In the genomic region with DNA sequence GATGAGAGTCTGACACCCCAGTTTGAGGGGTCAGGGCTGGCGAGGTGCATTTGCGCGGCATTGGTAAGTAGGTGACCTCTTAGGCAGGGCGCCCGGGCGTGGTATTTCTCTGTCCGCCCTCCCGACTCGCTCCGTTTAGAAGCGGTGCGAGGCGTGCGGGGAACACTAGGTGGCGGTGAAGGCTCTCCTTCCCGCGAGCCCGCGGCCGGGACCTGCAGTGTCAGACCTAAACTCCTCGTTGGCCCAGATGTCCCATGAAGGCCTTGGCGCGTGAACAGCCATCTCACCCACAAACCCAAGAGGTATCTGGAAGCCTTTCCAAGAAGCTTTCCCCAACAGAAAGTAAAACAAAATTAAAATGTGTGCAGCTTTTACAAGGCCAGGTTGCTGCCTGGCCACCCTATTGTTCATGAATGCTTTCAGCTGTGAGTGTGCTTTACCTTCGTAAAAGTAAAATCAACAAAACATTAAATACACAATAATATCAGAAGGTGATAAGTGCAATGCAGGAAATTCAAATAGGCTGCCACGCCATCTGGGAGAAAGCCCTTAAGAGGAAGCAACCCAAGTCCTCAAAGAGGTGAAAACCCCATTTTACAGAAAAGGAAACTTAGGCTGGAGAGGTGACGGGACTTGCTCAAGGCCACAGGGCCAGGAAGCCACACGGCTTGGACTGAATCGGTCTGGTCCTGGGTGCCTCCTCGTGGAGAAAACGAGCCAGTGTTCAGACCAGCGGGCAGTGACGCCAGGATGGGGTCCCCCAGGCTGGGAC, we compare ENCODE assay signal across 8 cellular contexts.
A peak's percentile ranks its signal among the peaks of the same experiment; 100 is the strongest.
DNase-seq lines count a peak whose midpoint lies in the region; ATAC-seq and TF ChIP-seq lines count a peak whose summit lies in the region.

No MANE protein-coding gene starts in this region.

- H3K36me3 Mint-ChIP-seq in T-helper 2 cell treated with Interferon-gamma antibody and Interleukin-4, amounts not matched to agents 5 μg/mL and 100 μg/mL, for 36 hours (ENCODE audit: low read depth) = no peaks in the 10 kb centered on the region

- H3K27ac Mint-ChIP-seq in T-helper 2 cell treated with Interferon-gamma antibody and Interleukin-4, amounts not matched to agents 5 μg/mL and 100 μg/mL, for 36 hours = no peak overlapping the region

- H3K9me3 ChIP-seq in right cardiac atrium (ENCODE audit: control insufficient read depth, low read length) (no peaks in the 10 kb centered on the region), sigmoid colon (no peaks in the 10 kb centered on the region)

- no peaks in the 10 kb centered on the region for H3K36me3 ChIP-seq in sigmoid colon

- H3K27ac ChIP-seq in right cardiac atrium (ENCODE audit: low read length) (no peak overlapping the region), sigmoid colon (no peak overlapping the region)

- H3K4me1 ChIP-seq in right cardiac atrium (ENCODE audit: control insufficient read depth, insufficient read depth, low read length) (no peaks in the 10 kb centered on the region), sigmoid colon (peaks cover 0 to 19% (median 17%) of the 10 kb centered on the region in 4 donors)

- H3K27me3 Mint-ChIP-seq in T-helper 2 cell treated with Interferon-gamma antibody and Interleukin-4, amounts not matched to agents 5 μg/mL and 100 μg/mL, for 36 hours (ENCODE audit: low read depth) = peaks cover 37% of the 10 kb centered on the region

- H3K27me3 ChIP-seq in right cardiac atrium (ENCODE audit: control insufficient read depth, insufficient read depth) (no peaks in the 10 kb centered on the region), sigmoid colon (peaks cover 0 to 66% (median 40%) of the 10 kb centered on the region in 3 donors)

- peaks cover 9% of the 10 kb centered on the region for H3K4me1 Mint-ChIP-seq in T-helper 2 cell treated with Interferon-gamma antibody and Interleukin-4, amounts not matched to agents 5 μg/mL and 100 μg/mL, for 36 hours (ENCODE audit: low read depth)

- WGBS in right cardiac atrium = 20% methylated on average over 32 of the region's 32 CpGs
- WGBS in sigmoid colon, 2 donors = 14 to 17% methylated on average over 32 of the region's 32 CpGs

- peak overlapping the region; percentile 3 for H3K4me3 Mint-ChIP-seq in T-helper 2 cell treated with Interferon-gamma antibody and Interleukin-4, amounts not matched to agents 5 μg/mL and 100 μg/mL, for 36 hours

- no peaks in the 10 kb centered on the region for H3K9me3 Mint-ChIP-seq in T-helper 2 cell treated with Interferon-gamma antibody and Interleukin-4, amounts not matched to agents 5 μg/mL and 100 μg/mL, for 36 hours

- TF ChIP-seq CTCF in GM12801 (IDR thresholded peaks at IDR 0.05; ENCODE audit: extremely low read depth, insufficient read length) (peak; percentile 58), sigmoid colon (IDR thresholded peaks at IDR 0.05) (peak; percentile 75 to 87 (median 84))

- no peak for TF ChIP-seq EP300 in sigmoid colon (IDR thresholded peaks at IDR 0.05)

- peak; percentile 80 for ATAC-seq in HG02571 (IDR thresholded peaks at IDR 0.05; ENCODE audit: unreplicated experiment)
- peak; percentile 86 to 89 for ATAC-seq in right cardiac atrium

- DNase-seq in NCI-H1105 (lab: John Stamatoyannopoulos, UW) (peak; percentile 26), amniotic stem cell (lab: John Stamatoyannopoulos, UW) (peak; percentile 62), right cardiac atrium (peak; percentile 80 to 93 (median 90)), sigmoid colon (peak; percentile 89), NCI-H128 (lab: John Stamatoyannopoulos, UW; ENCODE audit: unreplicated experiment) (no peak)
- DNase-seq in T-helper 2 cell treated with Interferon-gamma antibody and Interleukin-4, amounts not matched to agents 5 μg/mL and 100 μg/mL, for 36 hours (ENCODE audit: low spot score) = peak; percentile 64

- no peak for TF ChIP-seq POLR2A in sigmoid colon (IDR thresholded peaks at IDR 0.05)

- no peak overlapping the region for H3K4me3 ChIP-seq in right cardiac atrium (ENCODE audit: low read length)
- no peak overlapping the region for H3K4me3 ChIP-seq in sigmoid colon

- intact Hi-C loops in right cardiac atrium (cut with DNase I) = loop anchor here in 1 of 4 donors (10.0 kb wide), 1 partner anchor 674 kb away; no protein-coding TSS in a partner anchor
- intact Hi-C loops in sigmoid colon (cut with DNase I) = loop anchor here (5.0 kb wide), 1 partner anchor 141 kb away; no protein-coding TSS in a partner anchor
